ENCODE assay signal across 2 cellular contexts in genomic region chr6:131976545-131977061, GRCh38.
TF ChIP-seq lines count a peak whose summit lies in the region.

No MANE protein-coding gene starts in this region.

TF ChIP-seq in SK-N-SH, 30 proteins besides CTCF, POLR2A, EP300 and RAD21:
- TF ChIP-seq USF2 (IDR thresholded peaks at IDR 0.05; ENCODE audit: borderline replicate concordance, low read depth, low read length) (no peak), RXRA (IDR thresholded peaks at IDR 0.05; ENCODE audit: borderline replicate concordance, low read depth) (no peak), JUND (IDR thresholded peaks at IDR 0.05) (no peak), NFIC (IDR thresholded peaks at IDR 0.05; ENCODE audit: borderline replicate concordance) (peak; percentile 16; the same call in 1 of the 2 replicates), MXI1 (IDR thresholded peaks at IDR 0.05; ENCODE audit: low read depth, low read length) (no peak), TAF1 (IDR thresholded peaks at IDR 0.05; ENCODE audit: borderline replicate concordance, low read depth, low read length) (no peak)

TF ChIP-seq in endothelial cell of umbilical vein, 7 proteins besides CTCF, POLR2A, EP300 and RAD21:
- TF ChIP-seq, protein P1, sequence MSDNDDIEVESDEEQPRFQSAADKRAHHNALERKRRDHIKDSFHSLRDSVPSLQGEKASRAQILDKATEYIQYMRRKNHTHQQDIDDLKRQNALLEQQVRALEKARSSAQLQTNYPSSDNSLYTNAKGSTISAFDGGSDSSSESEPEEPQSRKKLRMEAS (IDR thresholded peaks at IDR 0.05; ENCODE audit: insufficient read depth, insufficient read length), result no peak
TF ChIP-seq in endothelial cell of umbilical vein: peak in this region for 0.
